In the genomic region with DNA sequence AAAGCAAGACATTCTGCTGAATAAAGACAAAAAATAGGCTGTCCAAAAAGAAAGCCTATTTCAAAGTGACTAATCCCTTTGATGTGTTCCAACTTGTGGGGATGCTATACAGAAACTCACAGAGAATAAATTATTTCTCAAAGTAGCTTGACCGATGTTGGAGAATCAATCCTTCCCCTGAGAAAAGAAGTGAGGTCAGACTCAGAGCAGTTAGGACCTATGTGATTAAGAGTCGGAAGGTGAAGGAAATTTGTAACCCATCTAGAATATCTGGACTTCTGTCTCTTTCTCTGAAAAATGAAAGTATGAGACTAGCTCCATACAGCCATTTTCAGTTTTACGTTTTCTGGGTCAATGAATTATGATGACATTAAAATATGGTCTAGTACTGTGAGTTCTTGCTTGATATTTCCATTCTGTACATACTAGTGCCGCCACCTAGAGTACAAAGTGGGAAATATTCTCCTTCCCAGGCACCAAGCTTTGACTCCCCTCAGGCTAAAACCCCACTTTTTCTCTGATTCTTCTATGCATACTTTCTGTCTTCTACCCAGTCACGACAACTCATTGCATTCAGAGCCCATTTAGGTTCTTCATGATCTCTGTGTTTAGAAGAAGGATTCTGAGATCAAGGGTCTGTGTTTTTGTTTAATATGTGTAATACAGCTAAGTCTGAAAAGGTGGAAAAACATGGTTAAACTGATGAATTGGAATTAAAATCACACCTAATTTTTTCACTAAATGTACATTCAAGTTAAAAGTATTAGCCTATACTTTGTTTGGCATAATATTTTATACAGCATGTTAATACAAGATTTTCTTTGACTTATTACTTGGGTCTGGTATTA, we compare ENCODE assay signal across 8 cellular contexts. TPM values are rescaled to one million over a fixed set of nuclear protein-coding genes. Genes with fewer than 3 reads are reported as not detected.
DNase-seq lines count a peak whose midpoint lies in the region.

No MANE protein-coding gene starts in this region.

- no peak overlapping the region for H3K27ac ChIP-seq in GM23248

- H2AFZ ChIP-seq in GM23248, result peak overlapping the region; percentile 59

- POLR2A ChIA-PET in activated CD4-positive, alpha-beta T cell treated with anti-CD3 and anti-CD28 coated beads, Interleukin-2, amount 10 ng/mL, durations not matched to agents 7 days and 5 days (lab: Charles Lee), result no interaction called here

- no peaks in the 10 kb centered on the region for H3K9me3 ChIP-seq in GM23248 (ENCODE audit: low read depth)

- H3K4me1 Mint-ChIP-seq in activated CD4-positive, alpha-beta T cell treated with anti-CD3 and anti-CD28 coated beads, Interleukin-2, amount 10 ng/mL, durations not matched to agents 7 days and 5 days, result no peaks in the 10 kb centered on the region

- H3K4me3 ChIP-seq in GM23248, result peak overlapping the region; percentile 37; the same call in 1 of the 2 replicates

- CTCF ChIA-PET in activated CD4-positive, alpha-beta T cell treated with anti-CD3 and anti-CD28 coated beads, Interleukin-2, amount 10 ng/mL, durations not matched to agents 7 days and 5 days (lab: Charles Lee), result interaction anchor here (0.9 to 1.5 kb wide), 3 partner anchors 9 to 400 kb away, joined by 3 read pairs; no protein-coding TSS in a partner anchor

- no peaks in the 10 kb centered on the region for H3K79me2 ChIP-seq in GM23248 (ENCODE audit: insufficient read depth)

- no peaks in the 10 kb centered on the region for H3K27me3 Mint-ChIP-seq in activated CD4-positive, alpha-beta T cell treated with anti-CD3 and anti-CD28 coated beads, Interleukin-2, amount 10 ng/mL, durations not matched to agents 7 days and 5 days

- in situ Hi-C loops in GM23248 (cut with MboI), result no loop called here

- no peaks in the 10 kb centered on the region for H3K27me3 ChIP-seq in GM23248 (replicated peaks; ENCODE audit: insufficient read depth)

- no peaks in the 10 kb centered on the region for H3K36me3 ChIP-seq in GM23248 (ENCODE audit: low read depth)

- no peaks in the 10 kb centered on the region for H4K20me1 ChIP-seq in GM23248 (ENCODE audit: insufficient read depth)

- no peaks in the 10 kb centered on the region for H3K9me2 ChIP-seq in GM23248 (ENCODE audit: insufficient read depth)

- no peak overlapping the region for H3K9ac ChIP-seq in GM23248

- no peak overlapping the region for H3K27ac Mint-ChIP-seq in activated CD4-positive, alpha-beta T cell treated with anti-CD3 and anti-CD28 coated beads, Interleukin-2, amount 10 ng/mL, durations not matched to agents 7 days and 5 days

- 15 to 19% methylated on average over 5 of the region's 5 CpGs for WGBS in GM23248 (ENCODE audit: low coverage in 1 of 2, low lambda C conversion rate in 2 of 2, missing lambda C conversion rate in 2 of 2), 2 experiments

- H3K4me1 ChIP-seq in GM23248 (ENCODE audit: insufficient read depth), result 0 out of 2 replicates have a peak, but pooled peaks cover 9% of the 10 kb centered on the region

- H3F3A ChIP-seq in GM23248 (ENCODE audit: insufficient read depth), result no peaks in the 10 kb centered on the region

- H3K36me3 Mint-ChIP-seq in activated CD4-positive, alpha-beta T cell treated with anti-CD3 and anti-CD28 coated beads, Interleukin-2, amount 10 ng/mL, durations not matched to agents 7 days and 5 days (ENCODE audit: low read depth), result no peaks in the 10 kb centered on the region

- peak overlapping the region; percentile 54 for H3K4me2 ChIP-seq in GM23248 (ENCODE audit: unreplicated experiment)

- peak; percentile 25 for DNase-seq in activated CD4-positive, alpha-beta T cell treated with anti-CD3 and anti-CD28 coated beads, Interleukin-2, amount 10 ng/mL, durations not matched to agents 7 days and 5 days
- DNase-seq in activated CD4-positive, alpha-beta T cell treated with anti-CD3 and anti-CD28 coated beads for 1 hour, result no peak
- DNase-seq in GM23248, result peak; percentile 71
- DNase-seq in HuH-7 (ENCODE audit: low spot score), result peak; percentile 26
- peak; percentile 85 for DNase-seq in OCI-M1 (lab: John Stamatoyannopoulos, UW)
- peak; percentile 35 for DNase-seq in epidermal melanocyte (ENCODE audit: insufficient read length, low spot score)
- peak; percentile 63 for DNase-seq in myocyte (ENCODE audit: low read depth)
- no peak for DNase-seq in GM19240 (ENCODE audit: insufficient read length, low spot score)

- H3K4me3 Mint-ChIP-seq in activated CD4-positive, alpha-beta T cell treated with anti-CD3 and anti-CD28 coated beads, Interleukin-2, amount 10 ng/mL, durations not matched to agents 7 days and 5 days, result no peak overlapping the region

- H3K9me3 Mint-ChIP-seq in activated CD4-positive, alpha-beta T cell treated with anti-CD3 and anti-CD28 coated beads, Interleukin-2, amount 10 ng/mL, durations not matched to agents 7 days and 5 days, result no peaks in the 10 kb centered on the region

RNA-seq across cellular contexts. Expression of a gene that starts 6.9 kb away (rescaled TPM):
- not detected for total RNA-seq in activated CD4-positive, alpha-beta T cell treated with anti-CD3 and anti-CD28 coated beads, Interleukin-2, amount 10 ng/mL, durations not matched to agents 7 days and 5 days
- not detected in 2 replicates for total RNA-seq in GM23248 (2014; rRNA removed; shearing (Covaris generic))
- not detected in 2 replicates for polyA plus RNA-seq in GM23248 (2016; fragmentation: Nextera tagmentation; extraction: Ambion mirVana)
- total RNA-seq in myocyte, result not detected in 2 replicates
- polyA plus RNA-seq in myocyte (2012), result not detected

RNA-seq across cellular contexts. Expression of a gene that starts 30.9 kb away (rescaled TPM):
- not detected for total RNA-seq in activated CD4-positive, alpha-beta T cell treated with anti-CD3 and anti-CD28 coated beads, Interleukin-2, amount 10 ng/mL, durations not matched to agents 7 days and 5 days
- total RNA-seq in GM23248 (2014; rRNA removed; shearing (Covaris generic)), result 0.89 and 1.5 TPM in 2 replicates
- polyA plus RNA-seq in GM23248 (2016; fragmentation: Nextera tagmentation; extraction: Ambion mirVana), result 0.86 and 1.1 TPM in 2 replicates
- 0.05 and 0.08 TPM in 2 replicates for total RNA-seq in myocyte
- polyA plus RNA-seq in myocyte (2012), result 0.19 TPM

Comparison
In these comparisons a context has a peak if more than half of its experiments do, and no peak if none do; other contexts are left out.
1. DNase-seq: peak in activated CD4-positive, alpha-beta T cell treated with anti-CD3 and anti-CD28 coated beads, Interleukin-2, amount 10 ng/mL, durations not matched to agents 7 days and 5 days (single experiment), GM23248 (single experiment), HuH-7 (single experiment), OCI-M1 (single experiment), epidermal melanocyte (single experiment) and myocyte (single experiment); none in activated CD4-positive, alpha-beta T cell treated with anti-CD3 and anti-CD28 coated beads for 1 hour (single experiment) and GM19240 (single experiment).